Comparison of ENCODE assay signal across 1 cellular context in the genomic region with DNA sequence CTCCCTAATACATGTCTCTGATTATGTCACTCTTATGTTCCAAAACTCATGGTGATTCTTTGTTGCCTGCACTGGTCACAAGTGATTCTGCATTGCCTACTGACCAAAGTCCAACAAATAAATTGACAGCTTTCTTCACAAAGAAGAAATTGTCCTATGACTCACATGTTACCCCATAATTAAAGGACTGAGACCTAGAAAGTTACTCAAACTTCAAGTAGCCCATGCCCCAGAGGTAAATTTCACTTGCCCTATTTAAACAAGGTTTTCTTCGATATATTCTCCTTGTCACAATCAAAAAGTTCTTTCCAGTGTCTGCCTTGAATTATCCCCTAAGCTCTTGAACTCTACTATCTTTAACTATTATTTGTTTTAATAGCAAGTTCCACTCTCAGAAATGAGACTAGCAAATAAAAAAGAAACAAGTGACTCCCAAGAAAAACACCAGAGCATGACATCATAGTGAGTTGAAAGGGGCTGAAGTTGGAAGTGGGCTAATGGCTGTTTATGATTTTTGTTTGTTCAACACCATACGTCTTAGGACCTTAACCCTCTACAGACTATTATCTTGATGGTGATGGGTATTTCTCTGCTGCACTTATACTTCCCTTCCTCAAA.
TF ChIP-seq lines count a peak whose summit lies in the region.

No MANE protein-coding gene starts in this region.

TF ChIP-seq in HEK293, 187 proteins besides CTCF, POLR2A, EP300 and RAD21 (continued from another document):
- no peak for TF ChIP-seq ZBTB11 (tag by site-specific recombination; conservative IDR thresholded peaks at IDR 0.05; ENCODE audit: low read depth)
- 0 out of 2 replicates have a peak, but pooled peaks have one; percentile 44 for TF ChIP-seq TRIM28 (IDR thresholded peaks at IDR 0.05; ENCODE audit: borderline replicate concordance, low read length)
